10 cellular contexts compared by ENCODE assay signal in the genomic region with DNA sequence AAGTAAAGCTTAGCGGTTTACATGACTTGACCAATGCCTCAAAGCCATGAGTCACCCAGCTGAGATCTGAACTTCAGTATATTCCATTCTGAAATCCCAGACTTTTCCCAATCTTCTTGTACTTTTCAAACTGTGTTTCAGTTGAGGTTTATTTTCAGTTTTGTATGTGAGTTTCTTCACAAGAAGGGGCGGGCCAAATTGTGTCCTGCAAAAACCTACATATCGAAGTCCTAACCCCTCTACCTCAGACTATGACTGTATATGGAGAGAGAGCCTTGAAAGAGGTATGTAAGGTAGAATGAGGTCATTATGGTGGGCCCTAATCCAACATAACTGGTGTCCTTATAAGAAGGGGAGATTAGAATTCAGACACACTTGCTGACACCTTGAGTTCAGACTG. TPM values are rescaled to one million over a fixed set of nuclear protein-coding genes. Genes with fewer than 3 reads are reported as not detected.
DNase-seq lines count a peak whose midpoint lies in the region; ATAC-seq and TF ChIP-seq lines count a peak whose summit lies in the region.
"Had no signal": no experiment of that assay in that cellular context is flagged by ENCODE, and none has a peak within 500 bp of the region (broad histone marks: within the 10 kb centered on the region; RNA-seq: fewer than 3 reads in every experiment).

No MANE protein-coding gene starts in this region.

- DNase-seq in NB4 (ENCODE audit: low read depth): no peak
- no peak for DNase-seq in epithelial cell of proximal tubule (ENCODE audit: low read depth)
- DNase-seq in ovary: no peak
- no peak for DNase-seq in activated naive CD4-positive, alpha-beta T cell treated with anti-CD3 and anti-CD28 coated beads, Interleukin-2, amount 50 U/mL, for 72 hours (ENCODE audit: low spot score in 2 of 2)
- DNase-seq in DMS153 treated with DMSO at 0.1 percent for 48 hours (lab: John Stamatoyannopoulos, UW; ENCODE audit: unreplicated experiment): no peak
- DNase-seq in central memory CD4-positive, alpha-beta T cell: no peak
- DNase-seq in left lobe of liver (ENCODE audit: low spot score): no peak
- DNase-seq: activated CD8-positive, alpha-beta memory T cell treated with anti-CD3 and anti-CD28 coated beads, Interleukin-2, amount 50 U/mL, for 4 hours; Caco-2 had no signal

- no peaks in the 10 kb centered on the region for H4K20me1 ChIP-seq in BLaER1

- H3K4me1 ChIP-seq in BLaER1 (peaks cover 16% of the 10 kb centered on the region), ovary (ENCODE audit: insufficient read depth) (peaks cover 3% of the 10 kb centered on the region)
- H3K4me1 ChIP-seq: Caco-2 had no signal

- no peaks in the 10 kb centered on the region for H3K9me3 ChIP-seq in BLaER1
- H3K9me3 ChIP-seq in ovary: no peaks in the 10 kb centered on the region
- H3K9me3 ChIP-seq: Caco-2 had no signal

- WGBS in ovary, 3 donors: 84 to 89% (median 88%) methylated on average over 3 of the region's 3 CpGs

- intact Hi-C loops in ovary (cut with DNase I): no loop called here

- peaks cover 0 to 3% of the 10 kb centered on the region in 2 donors for H3K36me3 Mint-ChIP-seq in activated naive CD4-positive, alpha-beta T cell treated with anti-CD3 and anti-CD28 coated beads, Interleukin-2, amount 50 U/mL, for 72 hours

- TF ChIP-seq CTCF in NB4 (IDR thresholded peaks at IDR 0.05; ENCODE audit: low read depth, low read length): no peak
- no peak for TF ChIP-seq CTCF in epithelial cell of proximal tubule (conservative IDR thresholded peaks at IDR 0.05; ENCODE audit: low read depth, low read length)
- TF ChIP-seq CTCF in ovary (IDR thresholded peaks at IDR 0.05): no peak

- ATAC-seq in activated naive CD4-positive, alpha-beta T cell treated with anti-CD3 and anti-CD28 coated beads, Interleukin-2, amount 50 U/mL, for 72 hours: no peak
- ATAC-seq in left lobe of liver: no peak

- no peaks in the 10 kb centered on the region for H3K36me3 ChIP-seq in BLaER1
- no peaks in the 10 kb centered on the region for H3K36me3 ChIP-seq in ovary

- peak overlapping the region; percentile 66 for H3K4me2 ChIP-seq in BLaER1

- no peak overlapping the region for H3K27ac Mint-ChIP-seq in activated naive CD4-positive, alpha-beta T cell treated with anti-CD3 and anti-CD28 coated beads, Interleukin-2, amount 50 U/mL, for 72 hours

- no peaks in the 10 kb centered on the region for H3K27me3 ChIP-seq in BLaER1
- no peaks in the 10 kb centered on the region for H3K27me3 ChIP-seq in ovary

- H3K27ac ChIP-seq in BLaER1 (peak overlapping the region; percentile 45; the same call in 1 of the 2 replicates), ovary (peak overlapping the region in 1 of 2 donors; percentile 65)

- TF ChIP-seq POLR2A in NB4 (IDR thresholded peaks at IDR 0.05; ENCODE audit: extremely low read depth, insufficient read length) (no peak), ovary (IDR thresholded peaks at IDR 0.05) (no peak)

- H3K4me3 ChIP-seq in BLaER1 (no peak overlapping the region), NB4 (ENCODE audit: low read depth, low read length) (peak overlapping the region; percentile 76), epithelial cell of proximal tubule (ENCODE audit: low read depth, low read length) (peak overlapping the region; percentile 51), ovary (peak overlapping the region; percentile 27)

- H3K9me3 Mint-ChIP-seq in activated naive CD4-positive, alpha-beta T cell treated with anti-CD3 and anti-CD28 coated beads, Interleukin-2, amount 50 U/mL, for 72 hours: peaks cover 6 to 20% of the 10 kb centered on the region in 2 donors

- H3K9ac ChIP-seq in BLaER1: no peak overlapping the region

- no peak for TF ChIP-seq EP300 in ovary (IDR thresholded peaks at IDR 0.05)

RNA-seq across cellular contexts. Expression of a gene that starts 0.7 kb away (rescaled TPM):
- total RNA-seq in epithelial cell of proximal tubule (1.7 and 7.2 TPM in 2 replicates), ovary (10 to 100 TPM in 2 of 7 donors, 1 to 10 TPM in 5; 4.1 to 12.5 (median 8.9) TPM), left lobe of liver (5.3 TPM)
- 10 to 100 TPM in 1 of 2 donors, 1 to 10 TPM in 1; 3.4 to 13.5 TPM for polyA plus RNA-seq in ovary
- not detected for total RNA-seq in activated naive CD4-positive, alpha-beta T cell treated with anti-CD3 and anti-CD28 coated beads, Interleukin-2, amount 50 U/mL, for 72 hours
- total RNA-seq: Caco-2 had no signal
